ENCODE assay signal across 21 cellular contexts in genomic region chr13:94479559-94480095, GRCh38. TPM values are rescaled to one million over a fixed set of nuclear protein-coding genes. Genes with fewer than 3 reads are reported as not detected.
A peak's percentile ranks its signal among the peaks of the same experiment; 100 is the strongest.
DNase-seq lines count a peak whose midpoint lies in the region; ATAC-seq and TF ChIP-seq lines count a peak whose summit lies in the region.
"Had no signal": no experiment of that assay in that cellular context is flagged by ENCODE, and none has a peak within 500 bp of the region (broad histone marks: within the 10 kb centered on the region; RNA-seq: fewer than 3 reads in every experiment).

Gene DCT (minus strand): TSS chr13:94479682. CDS start chr13:94479255, 427 bp downstream.

- H3K18ac ChIP-seq in mesenchymal stem cell (ENCODE audit: low read depth in 1 of 2, low read length in 2 of 2): no peak within 1 kb of the TSS

- H4K8ac ChIP-seq in mesenchymal stem cell (ENCODE audit: low read length): no peak within 1 kb of the TSS

- no peak within 1 kb of the TSS for H3K4me3 ChIP-seq in BLaER1 treated with 17β-estradiol and CSF1 and Interleukin-3, amounts not matched to agents 10 nM and 100 nM
- H3K4me3 ChIP-seq in DND-41 (ENCODE audit: low read depth in 1 of 2, low read length in 2 of 2): no peak within 1 kb of the TSS
- no peak within 1 kb of the TSS for H3K4me3 ChIP-seq in mesenchymal stem cell (ENCODE audit: insufficient read depth in 1 of 2, low read depth in 1 of 2, low read length in 2 of 2)
- no peak within 1 kb of the TSS for H3K4me3 ChIP-seq in spleen
- H3K4me3 ChIP-seq: psoas muscle, upper lobe of left lung had no signal

- no peaks in the 10 kb centered on the region for H3K36me3 Mint-ChIP-seq in HFFc6 (ENCODE audit: low read depth)
- H3K36me3 Mint-ChIP-seq: activated CD8-positive, alpha-beta memory T cell treated with anti-CD3 and anti-CD28 coated beads, Interleukin-2, amount 10 ng/mL, durations not matched to agents 7 days and 5 days; activated naive CD4-positive, alpha-beta T cell treated with anti-CD3 and anti-CD28 coated beads, Interleukin-2, amount 10 ng/mL, durations not matched to agents 7 days and 5 days; T-cell had no signal

- peak within 1 kb of the TSS in 10 of 11 experiments; percentile 65 to 96 (median 94); a peak in 21 of 22 replicates for H3K27ac ChIP-seq in BLaER1 treated with 17β-estradiol and CSF1 and Interleukin-3, amounts not matched to agents 10 nM and 100 nM
- peak within 1 kb of the TSS; percentile 15; the same call in 1 of the 2 replicates for H3K27ac ChIP-seq in DND-41 (ENCODE audit: low read length)
- no peak within 1 kb of the TSS for H3K27ac ChIP-seq in mesenchymal stem cell (ENCODE audit: low read length, poor library complexity, severe bottlenecking)
- H3K27ac ChIP-seq in spleen: peak within 1 kb of the TSS in 3 of 8 donors; percentile 63 to 71 (median 70)
- H3K27ac ChIP-seq: RWPE1 had no signal

- intact Hi-C loops in spleen (cut with DNase I; ENCODE audit: low total_unique reads): no loop called here

- H2BK15ac ChIP-seq in mesenchymal stem cell (ENCODE audit: low read depth, poor library complexity, severe bottlenecking): no peak within 1 kb of the TSS

- peaks cover 0 to 6% (median 0%) of the 10 kb centered on the region in 11 experiments; a peak in 1 of 22 replicates for H3K9me3 ChIP-seq in BLaER1 treated with 17β-estradiol and CSF1 and Interleukin-3, amounts not matched to agents 10 nM and 100 nM (replicated peaks in 1 of 11)
- H3K9me3 ChIP-seq in DND-41 (ENCODE audit: insufficient read depth, low read length, severe bottlenecking) (no peaks in the 10 kb centered on the region), mesenchymal stem cell (ENCODE audit: control insufficient read depth, low read length) (no peaks in the 10 kb centered on the region), spleen (no peaks in the 10 kb centered on the region)
- H3K9me3 ChIP-seq: psoas muscle, upper lobe of left lung had no signal

- peaks cover 8% of the 10 kb centered on the region for H3K27me3 Mint-ChIP-seq in HFFc6 (ENCODE audit: insufficient read depth)
- H3K27me3 Mint-ChIP-seq: activated CD8-positive, alpha-beta memory T cell treated with anti-CD3 and anti-CD28 coated beads, Interleukin-2, amount 10 ng/mL, durations not matched to agents 7 days and 5 days had no signal

- no peak for ATAC-seq in DND-41 (ENCODE audit: insufficient read depth, low read depth)
- no peak for ATAC-seq in esophagus mucosa
- no peak for ATAC-seq in HG03139 (IDR thresholded peaks at IDR 0.05; ENCODE audit: unreplicated experiment)
- ATAC-seq: activated CD8-positive, alpha-beta memory T cell treated with anti-CD3 and anti-CD28 coated beads, Interleukin-2, amount 10 ng/mL, durations not matched to agents 7 days and 5 days; left colon; psoas muscle; T-cell had no signal

- TF ChIP-seq CTCF in DND-41 (IDR thresholded peaks at IDR 0.05; ENCODE audit: borderline replicate concordance, extremely low read depth, low read length, poor library complexity, severe bottlenecking): no peak
- no peak for TF ChIP-seq CTCF in spleen (IDR thresholded peaks at IDR 0.05 in 8 of 11, conservative IDR thresholded peaks at IDR 0.05 in 3 of 11)
- TF ChIP-seq CTCF in HFFc6 (IDR thresholded peaks at IDR 0.05): no peak

- peaks cover 33 to 68% (median 45%) of the 10 kb centered on the region in 10 experiments for H3K4me1 ChIP-seq in BLaER1 treated with 17β-estradiol and CSF1 and Interleukin-3, amounts not matched to agents 10 nM and 100 nM
- H3K4me1 ChIP-seq in DND-41 (ENCODE audit: insufficient read depth, low read length) (peaks cover 15% of the 10 kb centered on the region), mesenchymal stem cell (ENCODE audit: control insufficient read depth, insufficient read depth, low read depth, low read length) (peaks cover 4% of the 10 kb centered on the region), spleen (no peaks in the 10 kb centered on the region)
- H3K4me1 ChIP-seq: psoas muscle, upper lobe of left lung had no signal

- H3K23ac ChIP-seq in mesenchymal stem cell (ENCODE audit: low read length in 2 of 2): no peak within 1 kb of the TSS

- no peak for TF ChIP-seq POLR2A in spleen (IDR thresholded peaks at IDR 0.05)

- H3K9ac ChIP-seq in BLaER1 treated with 17β-estradiol and CSF1 and Interleukin-3, amounts not matched to agents 10 nM and 100 nM: peak within 1 kb of the TSS in 9 of 11 experiments; percentile 69 to 83 (median 78); a peak in 18 of 22 replicates
- H3K9ac ChIP-seq in DND-41 (ENCODE audit: low read depth, low read length) (no peak within 1 kb of the TSS), mesenchymal stem cell (ENCODE audit: low read length) (no peak within 1 kb of the TSS)

- no peak within 1 kb of the TSS for H3K4me3 Mint-ChIP-seq in HFFc6
- H3K4me3 Mint-ChIP-seq: activated CD8-positive, alpha-beta memory T cell treated with anti-CD3 and anti-CD28 coated beads, Interleukin-2, amount 10 ng/mL, durations not matched to agents 7 days and 5 days; activated naive CD4-positive, alpha-beta T cell treated with anti-CD3 and anti-CD28 coated beads, Interleukin-2, amount 10 ng/mL, durations not matched to agents 7 days and 5 days; T-cell had no signal

- H3K27me3 ChIP-seq in BLaER1 treated with 17β-estradiol and CSF1 and Interleukin-3, amounts not matched to agents 10 nM and 100 nM: no peaks in the 10 kb centered on the region
- H3K27me3 ChIP-seq in DND-41 (ENCODE audit: insufficient read depth, low read length, poor library complexity) (no peaks in the 10 kb centered on the region), mesenchymal stem cell (ENCODE audit: control insufficient read depth in 1 of 2, insufficient read depth in 1 of 2, low read length in 2 of 2) (no peaks in the 10 kb centered on the region), spleen (replicated peaks in 1 of 7) (no peaks in the 10 kb centered on the region)
- H3K27me3 ChIP-seq: upper lobe of left lung had no signal

- DNase-seq in DND-41 (no peak), NCI-H524 (lab: John Stamatoyannopoulos, UW) (peak; percentile 90 to 95), mesenchymal stem cell (no peak), spleen (no peak), HFFc6 (no peak)
- DNase-seq: activated CD4-positive, CD25-positive, alpha-beta regulatory T cell; activated CD8-positive, alpha-beta memory T cell treated with anti-CD3 and anti-CD28 coated beads, Interleukin-2, amount 10 ng/mL, durations not matched to agents 7 days and 5 days; activated naive CD4-positive, alpha-beta T cell treated with anti-CD3 and anti-CD28 coated beads, Interleukin-2, amount 10 ng/mL, durations not matched to agents 7 days and 5 days; DMS153; effector CD4-positive, alpha-beta T cell; left colon; NCI-H510A; psoas muscle; stimulated activated CD8-positive, alpha-beta memory T cell treated with anti-CD3 and anti-CD28 coated beads, Interleukin-4, amount 100 ng/mL, for 48 hours; T-cell had no signal

- no peak within 1 kb of the TSS for H3K4ac ChIP-seq in mesenchymal stem cell (ENCODE audit: low read depth in 1 of 2, low read length in 2 of 2)

- H2AFZ ChIP-seq in DND-41 (ENCODE audit: low read depth, low read length) (peak within 1 kb of the TSS; percentile 13; the same call in 1 of the 2 replicates), mesenchymal stem cell (ENCODE audit: low read depth, low read length) (no peak within 1 kb of the TSS)

- no peaks in the 10 kb centered on the region for H3K79me2 ChIP-seq in DND-41 (ENCODE audit: insufficient read depth, low read length)

- no peak within 1 kb of the TSS for H2BK12ac ChIP-seq in mesenchymal stem cell (ENCODE audit: low read length in 2 of 2)

- peak within 1 kb of the TSS; percentile 56 to 83 (median 73) for H3K4me2 ChIP-seq in BLaER1 treated with 17β-estradiol and CSF1 and Interleukin-3, amounts not matched to agents 10 nM and 100 nM
- H3K4me2 ChIP-seq in DND-41 (ENCODE audit: insufficient read depth, low read length): no peak within 1 kb of the TSS
- H3K4me2 ChIP-seq in mesenchymal stem cell (ENCODE audit: low read length, poor library complexity, severe bottlenecking): no peak within 1 kb of the TSS

- peak within 1 kb of the TSS; percentile 50 for H4K91ac ChIP-seq in mesenchymal stem cell (ENCODE audit: low read length)

- no peaks in the 10 kb centered on the region for H3K36me3 ChIP-seq in BLaER1 treated with 17β-estradiol and CSF1 and Interleukin-3, amounts not matched to agents 10 nM and 100 nM
- H3K36me3 ChIP-seq in DND-41 (ENCODE audit: insufficient read depth, low read length): no peaks in the 10 kb centered on the region
- H3K36me3 ChIP-seq in mesenchymal stem cell (ENCODE audit: control insufficient read depth in 1 of 2, insufficient read depth in 2 of 2, low read depth in 1 of 2, low read length in 2 of 2): no peaks in the 10 kb centered on the region
- no peaks in the 10 kb centered on the region for H3K36me3 ChIP-seq in spleen
- H3K36me3 ChIP-seq: upper lobe of left lung had no signal

- H2AK5ac ChIP-seq in mesenchymal stem cell (ENCODE audit: low read length, severe bottlenecking): no peak within 1 kb of the TSS

- H4K20me1 ChIP-seq in BLaER1 treated with 17β-estradiol and CSF1 and Interleukin-3, amounts not matched to agents 10 nM and 100 nM: no peaks in the 10 kb centered on the region
- H4K20me1 ChIP-seq in DND-41 (ENCODE audit: insufficient read depth, low read length): no peaks in the 10 kb centered on the region

- H3K79me1 ChIP-seq in mesenchymal stem cell (replicated peaks; ENCODE audit: low read length, poor library complexity, severe bottlenecking): no peaks in the 10 kb centered on the region

- H3K9me3 Mint-ChIP-seq in HFFc6: no peaks in the 10 kb centered on the region
- H3K9me3 Mint-ChIP-seq: activated naive CD4-positive, alpha-beta T cell treated with anti-CD3 and anti-CD28 coated beads, Interleukin-2, amount 10 ng/mL, durations not matched to agents 7 days and 5 days; T-cell had no signal

- no peak within 1 kb of the TSS for H2BK5ac ChIP-seq in mesenchymal stem cell (ENCODE audit: low read depth, low read length, poor library complexity, severe bottlenecking)

- no peak within 1 kb of the TSS for H2BK120ac ChIP-seq in mesenchymal stem cell (ENCODE audit: low read depth, low read length)

- H3K27ac Mint-ChIP-seq in HFFc6: no peak within 1 kb of the TSS
- H3K27ac Mint-ChIP-seq: activated CD8-positive, alpha-beta memory T cell treated with anti-CD3 and anti-CD28 coated beads, Interleukin-2, amount 10 ng/mL, durations not matched to agents 7 days and 5 days; T-cell had no signal

- WGBS in mesenchymal stem cell: 29% methylated on average over 1 of the region's 3 CpGs
- 48 to 73% (median 55%) methylated on average over 3 of the region's 3 CpGs for WGBS in spleen, 5 donors

- H3K4me1 Mint-ChIP-seq in HFFc6 (ENCODE audit: low read depth): peaks cover 10% of the 10 kb centered on the region
- H3K4me1 Mint-ChIP-seq: activated naive CD4-positive, alpha-beta T cell treated with anti-CD3 and anti-CD28 coated beads, Interleukin-2, amount 10 ng/mL, durations not matched to agents 7 days and 5 days; T-cell had no signal

- H3K14ac ChIP-seq in mesenchymal stem cell (ENCODE audit: low read length in 2 of 2): no peak within 1 kb of the TSS

RNA-seq across cellular contexts. Expression of gene DCT, which starts in this region (rescaled TPM):
- not detected for polyA plus RNA-seq in mesenchymal stem cell (2013, experiment 1 of 2)
- polyA plus RNA-seq in mesenchymal stem cell (2013, experiment 2 of 2): not detected
- not detected for total RNA-seq in esophagus mucosa
- under 1 TPM in 5 of 7 donors, not detected in 2; 0.17 to 0.77 (median 0.32) TPM for total RNA-seq in spleen
- polyA plus RNA-seq in spleen: under 1 TPM; 0.02 to 0.09 (median 0.06) TPM
- total RNA-seq in HFFc6 (2021; fragmentation: NEBNext Ultra II Directional; extraction: Animal tissue kit (Norgen Biotek cat#: 25700)): not detected
- total RNA-seq: bronchial epithelial cell had no signal

Comparison
In these comparisons a context has a peak if more than half of its experiments do, and no peak if none do; other contexts are left out.
1. H3K4me2 ChIP-seq: peak in BLaER1 treated with 17β-estradiol and CSF1 and Interleukin-3, amounts not matched to agents 10 nM and 100 nM (11 of 11); none in DND-41 (single experiment) and mesenchymal stem cell (single experiment).
2. H3K9ac ChIP-seq: peak in BLaER1 treated with 17β-estradiol and CSF1 and Interleukin-3, amounts not matched to agents 10 nM and 100 nM (9 of 11); none in DND-41 (single experiment) and mesenchymal stem cell (single experiment).
3. DNase-seq: peak in NCI-H524 (2 of 2); none in DND-41 (single experiment), mesenchymal stem cell (single experiment), spleen (single experiment) and HFFc6 (single experiment).